In genomic region chr5:72673180-72673579, GRCh38 we compare ENCODE assay signal across 25 cellular contexts.
"Had no signal": no experiment of that assay in that cellular context is flagged by ENCODE, and none has a peak within 500 bp of the region (broad histone marks: within the 10 kb centered on the region; RNA-seq: fewer than 3 reads in every experiment).

No MANE protein-coding gene starts in this region.

- H3K9me3 ChIP-seq: pancreas, psoas muscle, right lobe of liver, thoracic aorta, thyroid gland, upper lobe of left lung, vagina had no signal

- H3K27me3 ChIP-seq: neural progenitor cell, pancreas, right lobe of liver, sigmoid colon, stomach, thyroid gland, tibial nerve, upper lobe of left lung, vagina had no signal

- H2AFZ ChIP-seq: neural progenitor cell had no signal

- H3K27ac ChIP-seq: neural progenitor cell, pancreas, psoas muscle, right lobe of liver, sigmoid colon, stomach, thoracic aorta, thyroid gland, tibial nerve, upper lobe of left lung, vagina had no signal

- H3K9ac ChIP-seq: neural progenitor cell had no signal

- H3K4me1 ChIP-seq: neural progenitor cell, pancreas, right lobe of liver, sigmoid colon, stomach, thyroid gland, tibial nerve, upper lobe of left lung, vagina had no signal

- H3K4me2 ChIP-seq: neural progenitor cell had no signal

- H3K4me3 ChIP-seq: neural progenitor cell, pancreas, psoas muscle, right lobe of liver, sigmoid colon, stomach, thoracic aorta, thyroid gland, tibial nerve, upper lobe of left lung, vagina had no signal

- H3K36me3 ChIP-seq: neural progenitor cell, pancreas, right lobe of liver, sigmoid colon, stomach, thoracic aorta, thyroid gland, tibial nerve, upper lobe of left lung, vagina had no signal

- ATAC-seq: natural killer cell; pancreas; psoas muscle; right cardiac atrium; right lobe of liver; stimulated activated effector memory CD8-positive, alpha-beta T cell treated with anti-CD3 and anti-CD28 coated beads, Interleukin-12 subunit alpha, Interleukin-12 subunit beta, amount 100 ng/mL, for 72 hours; stimulated activated naive B cell treated with anti-CD40 and anti-IgM and Interleukin-4, amounts not matched to agents 10 μg/mL and 1 μg/mL and 100 μg/mL, for 72 hours had no signal

- DNase-seq: natural killer cell; occipital lobe; pancreas; posterior cingulate gyrus; psoas muscle; right cardiac atrium; right lobe of liver; sigmoid colon; small intestine; stimulated activated CD4-positive, alpha-beta T cell treated with anti-CD3 and anti-CD28 coated beads, Interleukin-15, amount 100 ng/mL, for 24 hours; stimulated activated CD4-positive, alpha-beta T cell treated with anti-CD3 and anti-CD28 coated beads, Interleukin-2, amount 100 ng/mL, for 24 hours; stimulated activated CD4-positive, alpha-beta T cell treated with anti-CD3 and anti-CD28 coated beads, Interleukin-2, amount 100 ng/mL, for 48 hours; stimulated activated CD4-positive, alpha-beta T cell treated with anti-CD3 and anti-CD28 coated beads, Interleukin-4, amount 100 ng/mL, for 24 hours; stimulated activated naive B cell treated with anti-CD40 and anti-IgM and Interleukin-4, amounts not matched to agents 10 μg/mL and 1 μg/mL and 100 μg/mL, for 72 hours; stimulated activated naive CD4-positive, alpha-beta T cell treated with Interleukin-2 at 50 U/mL for 16 hours; stomach; thyroid gland; trophoblast cell; upper lobe of left lung had no signal

- FAIRE-seq: pancreas, small intestine, urothelium cell line had no signal
